Comparison of ENCODE assay signal across 11 cellular contexts in the genomic region with DNA sequence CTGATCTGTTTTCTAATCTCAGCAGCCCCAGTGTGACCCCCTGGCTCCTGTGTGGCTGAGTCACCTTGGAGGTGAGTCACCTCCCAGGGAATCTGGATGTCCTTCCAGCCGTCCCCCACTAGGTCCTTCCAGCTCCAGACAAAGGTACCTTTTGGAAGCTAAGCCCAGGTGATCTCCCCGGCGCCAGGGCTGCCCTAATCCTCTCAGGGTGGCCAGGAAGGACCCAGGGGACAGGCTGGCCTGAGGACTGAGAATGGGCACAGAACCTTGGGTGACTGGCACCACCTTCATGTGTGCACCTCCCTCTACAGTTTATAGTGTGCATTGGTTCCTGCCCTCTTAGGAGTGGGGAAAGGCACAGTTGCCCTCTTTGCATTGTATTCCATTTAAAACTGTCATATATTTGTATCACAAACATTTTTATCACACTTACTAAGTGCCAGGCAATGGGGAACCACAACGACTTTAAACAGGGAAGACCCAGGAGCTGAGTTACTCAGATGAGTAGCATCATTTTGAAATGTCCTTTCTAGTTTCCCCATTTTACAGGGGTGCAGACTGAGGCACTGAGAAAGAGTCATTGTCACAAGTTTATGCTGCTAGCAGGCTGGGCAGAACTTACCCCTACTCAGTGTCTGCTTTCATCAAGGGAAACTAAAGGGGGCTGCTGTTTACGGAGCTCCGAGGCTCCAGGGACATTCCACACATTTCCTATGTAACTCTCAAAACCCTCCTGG. TPM values are rescaled to one million over a fixed set of nuclear protein-coding genes. Genes with fewer than 3 reads are reported as not detected.
DNase-seq lines count a peak whose midpoint lies in the region; ATAC-seq and TF ChIP-seq lines count a peak whose summit lies in the region.
"Had no signal": no experiment of that assay in that cellular context is flagged by ENCODE, and none has a peak within 500 bp of the region (broad histone marks: within the 10 kb centered on the region; RNA-seq: fewer than 3 reads in every experiment).

No MANE protein-coding gene starts in this region.

- no peak overlapping the region for H3K27ac ChIP-seq in A673 (ENCODE audit: low read depth, low read length, poor library complexity, severe bottlenecking)

- CTCF ChIA-PET in A673 (lab: Charles Lee): no interaction called here

- POLR2A ChIA-PET in A673 (lab: Charles Lee; ENCODE audit: low non-redundant PET): no interaction called here

- H3K4me1 ChIP-seq in A673 (ENCODE audit: insufficient read depth, low read length, poor library complexity, severe bottlenecking): no peaks in the 10 kb centered on the region

- no peaks in the 10 kb centered on the region for H3K36me3 ChIP-seq in A673 (ENCODE audit: insufficient read depth, low read length, poor library complexity, severe bottlenecking)

- intact Hi-C loops in A673 (cut with micrococcal nuclease; ENCODE audit: unreplicated experiment): no loop called here

- ATAC-seq in HG03432 (IDR thresholded peaks at IDR 0.05; ENCODE audit: unreplicated experiment): no peak

- no TSS peak for BruUV-seq in A673 (replicated peaks; lab: Mats Ljungman, UMichigan)

- DNase-seq in A673 (ENCODE audit: low spot score): peak; percentile 9
- DNase-seq in RPMI8226: peak; percentile 28
- DNase-seq in fibroblast of pulmonary artery (ENCODE audit: low read depth): no peak
- DNase-seq in GM03348 (ENCODE audit: low spot score): no peak
- no peak for DNase-seq in stimulated activated CD4-positive, alpha-beta T cell treated with anti-CD3 and anti-CD28 coated beads, Interleukin-1b, Interleukin-23, amount 100 ng/mL, for 48 hours
- DNase-seq in NCI-H2081 treated with DMSO at 0.1 percent for 48 hours (lab: John Stamatoyannopoulos, UW): no peak
- DNase-seq: NCI-H510A; stimulated activated CD4-positive, alpha-beta T cell treated with anti-CD3 and anti-CD28 coated beads, Interleukin-2, amount 100 ng/mL, for 24 hours had no signal

- TF ChIP-seq CTCF in A673 (conservative IDR thresholded peaks at IDR 0.05; ENCODE audit: low read depth, low read length): peak; percentile 51
- peak; percentile 59 for TF ChIP-seq CTCF in GM12873 (IDR thresholded peaks at IDR 0.05; ENCODE audit: insufficient read depth, low read depth, low read length, missing control alignments)
- TF ChIP-seq CTCF in fibroblast of pulmonary artery (IDR thresholded peaks at IDR 0.05; ENCODE audit: low read length, missing control alignments): peak; percentile 13

- H3K4me3 ChIP-seq in A673 (ENCODE audit: low read depth, low read length, poor library complexity, severe bottlenecking) (no peak overlapping the region), fibroblast of pulmonary artery (replicated peaks; ENCODE audit: low read depth, low read length) (no peak overlapping the region)

- no peaks in the 10 kb centered on the region for H3K9me3 ChIP-seq in A673 (ENCODE audit: low read depth, low read length, poor library complexity, severe bottlenecking)

- peaks cover 12% of the 10 kb centered on the region for H3K27me3 ChIP-seq in A673 (replicated peaks; ENCODE audit: insufficient read depth, low read depth, low read length, poor library complexity)

RNA-seq across cellular contexts. Expression of gene BPIFB4, which starts 2.6 kb away (rescaled TPM):
- not detected in 2 replicates for total RNA-seq in A673 (2021)
- total RNA-seq: lung microvascular endothelial cell had no signal

RNA-seq across cellular contexts. Expression of gene BPIFB3, which starts 23.1 kb away (rescaled TPM):
- not detected in 2 replicates for total RNA-seq in A673 (2021)
- total RNA-seq: lung microvascular endothelial cell had no signal

RNA-seq across cellular contexts. Expression of gene BPIFB6, which starts 45.4 kb away (rescaled TPM):
- total RNA-seq in A673 (2021): not detected in 2 replicates
- total RNA-seq: lung microvascular endothelial cell had no signal

Comparison
In these comparisons a context has a peak if more than half of its experiments do, and no peak if none do; other contexts are left out.
1. DNase-seq: peak in A673 (single experiment) and RPMI8226 (single experiment); none in fibroblast of pulmonary artery (single experiment), GM03348 (single experiment), stimulated activated CD4-positive, alpha-beta T cell treated with anti-CD3 and anti-CD28 coated beads, Interleukin-1b, Interleukin-23, amount 100 ng/mL, for 48 hours (single experiment) and NCI-H2081 treated with DMSO at 0.1 percent for 48 hours (single experiment).
2. Peak in every context shown above with its lines, with median percentiles within 50 percentile points of each other: CTCF ChIP-seq.